In genomic region chr9:122099271-122099869, GRCh38 we compare ENCODE assay signal across 8 cellular contexts. TPM values are rescaled to one million over a fixed set of nuclear protein-coding genes. Genes with fewer than 3 reads are reported as not detected.
DNase-seq lines count a peak whose midpoint lies in the region; ATAC-seq and TF ChIP-seq lines count a peak whose summit lies in the region.

No MANE protein-coding gene starts in this region.

- H3K9ac ChIP-seq in neuronal stem cell (ENCODE audit: low read depth, low read length, poor library complexity), result no peak overlapping the region

- H3K27ac ChIP-seq in RWPE1 (no peak overlapping the region), neuronal stem cell (replicated peaks; ENCODE audit: low read length) (no peak overlapping the region), stomach (no peak overlapping the region)

- no peak overlapping the region for H2BK12ac ChIP-seq in neuronal stem cell (ENCODE audit: low read length)

- H4K8ac ChIP-seq in neuronal stem cell (ENCODE audit: low read depth, low read length), result no peak overlapping the region

- H3K36me3 Mint-ChIP-seq in activated T-helper 1 cell treated with anti-CD3 and anti-CD28 coated beads, Interleukin-12 subunit alpha, Interleukin-12 subunit beta, Interleukin-2, Interleukin-4 antibody, amounts not matched to agents 30 ng/mL and 10 ng/mL and 1 ng/mL, durations not matched to agents 14 hours and 24 hours and 36 hours (ENCODE audit: low read depth), result peaks cover 2% of the 10 kb centered on the region

- DNase-seq in AG08395 (ENCODE audit: low spot score), result peak; percentile 89
- DNase-seq in KG1 (lab: John Stamatoyannopoulos, UW), result peak; percentile 75
- peak; percentile 88 for DNase-seq in RWPE1 (ENCODE audit: low spot score)
- peak; percentile 58 for DNase-seq in activated T-helper 1 cell treated with anti-CD3 and anti-CD28 coated beads, Interleukin-12 subunit alpha, Interleukin-12 subunit beta, Interleukin-2, Interleukin-4 antibody, amounts not matched to agents 30 ng/mL and 10 ng/mL and 1 ng/mL, durations not matched to agents 14 hours and 24 hours and 36 hours (ENCODE audit: low spot score)
- peak; percentile 82 for DNase-seq in fibroblast of peridontal ligament (ENCODE audit: extremely low read depth)
- peak; percentile 84 for DNase-seq in neuronal stem cell (ENCODE audit: low spot score)
- peak; percentile 92 for DNase-seq in stomach

- H3K23ac ChIP-seq in neuronal stem cell (ENCODE audit: low read depth, low read length, poor library complexity), result no peak overlapping the region

- H3K4me1 Mint-ChIP-seq in activated T-helper 1 cell treated with anti-CD3 and anti-CD28 coated beads, Interleukin-12 subunit alpha, Interleukin-12 subunit beta, Interleukin-2, Interleukin-4 antibody, amounts not matched to agents 30 ng/mL and 10 ng/mL and 1 ng/mL, durations not matched to agents 14 hours and 24 hours and 36 hours (ENCODE audit: low read depth), result peaks cover 17% of the 10 kb centered on the region

- H3K18ac ChIP-seq in neuronal stem cell (ENCODE audit: low read length), result no peak overlapping the region

- H2BK120ac ChIP-seq in neuronal stem cell (ENCODE audit: low read depth, low read length), result no peak overlapping the region

- peaks cover 2% of the 10 kb centered on the region in 2 donors for H3K9me3 ChIP-seq in neuronal stem cell (replicated peaks in 1 of 2; ENCODE audit: control insufficient read depth in 2 of 2, insufficient read depth in 1 of 2, low read depth in 1 of 2, low read length in 2 of 2)
- H3K9me3 ChIP-seq in stomach, result peaks cover 0 to 11% (median 0%) of the 10 kb centered on the region in 4 donors

- intact Hi-C loops in activated T-helper 1 cell treated with anti-CD3 and anti-CD28 coated beads, Interleukin-12 subunit alpha, Interleukin-12 subunit beta, Interleukin-2, Interleukin-4 antibody, amounts not matched to agents 30 ng/mL and 10 ng/mL and 1 ng/mL, durations not matched to agents 14 hours and 24 hours and 36 hours (cut with micrococcal nuclease), result loop anchor here (1.0 to 10.0 kb wide), 5 partner anchors 24 to 805 kb away; partner anchors contain the start of gene RC3H2
- intact Hi-C loops in stomach (cut with DNase I; ENCODE audit: low total_unique reads), result no loop called here

- no peak overlapping the region for H2AK5ac ChIP-seq in neuronal stem cell (ENCODE audit: low read depth, low read length)

- no peaks in the 10 kb centered on the region for H3K79me1 ChIP-seq in neuronal stem cell (ENCODE audit: low read depth, low read length)

- no peak overlapping the region for H4K91ac ChIP-seq in neuronal stem cell (ENCODE audit: low read depth, low read length, poor library complexity)

- no peak overlapping the region for H3K4ac ChIP-seq in neuronal stem cell (ENCODE audit: low read length)

- H3K4me3 Mint-ChIP-seq in activated T-helper 1 cell treated with anti-CD3 and anti-CD28 coated beads, Interleukin-12 subunit alpha, Interleukin-12 subunit beta, Interleukin-2, Interleukin-4 antibody, amounts not matched to agents 30 ng/mL and 10 ng/mL and 1 ng/mL, durations not matched to agents 14 hours and 24 hours and 36 hours, result no peak overlapping the region

- H3K36me3 ChIP-seq in neuronal stem cell (replicated peaks in 1 of 2; ENCODE audit: control insufficient read depth in 2 of 2, insufficient read depth in 2 of 2, low read length in 2 of 2), result no peaks in the 10 kb centered on the region
- H3K36me3 ChIP-seq in stomach, result no peaks in the 10 kb centered on the region

- H3K4me3 ChIP-seq in neuronal stem cell (ENCODE audit: low read length in 2 of 2) (no peak overlapping the region), stomach (no peak overlapping the region)

- no CpG with 5 or more reads among the region's 16 CpGs for WGBS in neuronal stem cell (ENCODE audit: extremely low coverage in 2 of 2, insufficient read length in 2 of 2, insufficient replicate concordance in 1 of 2), 2 donors
- 33 to 42% (median 39%) methylated on average over 15 to 16 of the region's 16 CpGs for WGBS in stomach, 5 donors

- H3K27me3 Mint-ChIP-seq in activated T-helper 1 cell treated with anti-CD3 and anti-CD28 coated beads, Interleukin-12 subunit alpha, Interleukin-12 subunit beta, Interleukin-2, Interleukin-4 antibody, amounts not matched to agents 30 ng/mL and 10 ng/mL and 1 ng/mL, durations not matched to agents 14 hours and 24 hours and 36 hours (ENCODE audit: insufficient read depth), result peaks cover 9% of the 10 kb centered on the region

- CTCF ChIA-PET in RWPE1 (lab: Yijun Ruan, JAX), result interaction anchor here (0.5 to 5.3 kb wide), 37 partner anchors 8 to 724 kb away, joined by 3 to 99 read pairs (median 4); partner anchors contain the start of genes MORN5, NDUFA8 and PTGS1

- no peak overlapping the region for H2BK15ac ChIP-seq in neuronal stem cell (ENCODE audit: low read length)

- ATAC-seq in GM19035 (IDR thresholded peaks at IDR 0.05; ENCODE audit: unreplicated experiment), result peak; percentile 72

- no peak overlapping the region for H2BK5ac ChIP-seq in neuronal stem cell (ENCODE audit: low read length)

- TF ChIP-seq CTCF in RWPE1 (conservative IDR thresholded peaks at IDR 0.05; ENCODE audit: low read depth) (peak; percentile 97), stomach (IDR thresholded peaks at IDR 0.05) (peak in 5 of 7 experiments; percentile 45 to 89 (median 84))

- no peak overlapping the region for H3K4me2 ChIP-seq in neuronal stem cell (ENCODE audit: insufficient read depth, low read length, poor library complexity, severe bottlenecking)

- no peak for TF ChIP-seq POLR2A in stomach (IDR thresholded peaks at IDR 0.05)

- peaks cover 0 to 18% (median 5%) of the 10 kb centered on the region in 3 experiments for H3K27me3 ChIP-seq in neuronal stem cell (ENCODE audit: control insufficient read depth in 3 of 3, insufficient read depth in 3 of 3, low read depth in 1 of 3, low read length in 3 of 3)
- no peaks in the 10 kb centered on the region for H3K27me3 ChIP-seq in stomach

- no peak for TF ChIP-seq EP300 in stomach (IDR thresholded peaks at IDR 0.05)

- peaks cover 7% of the 10 kb centered on the region for H3K9me3 Mint-ChIP-seq in activated T-helper 1 cell treated with anti-CD3 and anti-CD28 coated beads, Interleukin-12 subunit alpha, Interleukin-12 subunit beta, Interleukin-2, Interleukin-4 antibody, amounts not matched to agents 30 ng/mL and 10 ng/mL and 1 ng/mL, durations not matched to agents 14 hours and 24 hours and 36 hours

- POLR2A ChIA-PET in RWPE1 (lab: Yijun Ruan, JAX; ENCODE audit: low non-redundant PET), result interaction anchor here (0.6 kb wide), 1 partner anchor 239 kb away, joined by 3 read pairs; no protein-coding TSS in a partner anchor

- H3K14ac ChIP-seq in neuronal stem cell (ENCODE audit: low read length), result no peak overlapping the region

- no peak overlapping the region for H3K27ac Mint-ChIP-seq in activated T-helper 1 cell treated with anti-CD3 and anti-CD28 coated beads, Interleukin-12 subunit alpha, Interleukin-12 subunit beta, Interleukin-2, Interleukin-4 antibody, amounts not matched to agents 30 ng/mL and 10 ng/mL and 1 ng/mL, durations not matched to agents 14 hours and 24 hours and 36 hours

- H3K4me1 ChIP-seq in neuronal stem cell (ENCODE audit: control insufficient read depth in 2 of 2, insufficient read depth in 1 of 2, low read depth in 1 of 2, low read length in 2 of 2) (no peaks in the 10 kb centered on the region), stomach (peaks cover 0 to 14% (median 6%) of the 10 kb centered on the region in 4 donors)

- H2AFZ ChIP-seq in neuronal stem cell (ENCODE audit: low read length), result peak overlapping the region; percentile 50

RNA-seq across cellular contexts. Expression of gene TTLL11, which starts 6.3 kb away (rescaled TPM):
- 3.0 and 4.5 TPM in 2 replicates for total RNA-seq in activated T-helper 1 cell treated with anti-CD3 and anti-CD28 coated beads, Interleukin-12 subunit alpha, Interleukin-12 subunit beta, Interleukin-2, Interleukin-4 antibody, amounts not matched to agents 30 ng/mL and 10 ng/mL and 1 ng/mL, durations not matched to agents 14 hours and 24 hours and 36 hours
- 2.0 TPM for polyA plus RNA-seq in neuronal stem cell (2013, experiment 1 of 2)
- 1.4 TPM for polyA plus RNA-seq in neuronal stem cell (2013, experiment 2 of 2)
- 10 to 100 TPM in 3 of 5 donors, 1 to 10 TPM in 2; 4.2 to 18.2 (median 10.4) TPM for total RNA-seq in stomach
- 10 to 100 TPM in 1 of 3 donors, 1 to 10 TPM in 2; 3.6 to 11.0 (median 8.3) TPM for polyA plus RNA-seq in stomach
